ENCODE assay signal across 27 cellular contexts in the genomic region with DNA sequence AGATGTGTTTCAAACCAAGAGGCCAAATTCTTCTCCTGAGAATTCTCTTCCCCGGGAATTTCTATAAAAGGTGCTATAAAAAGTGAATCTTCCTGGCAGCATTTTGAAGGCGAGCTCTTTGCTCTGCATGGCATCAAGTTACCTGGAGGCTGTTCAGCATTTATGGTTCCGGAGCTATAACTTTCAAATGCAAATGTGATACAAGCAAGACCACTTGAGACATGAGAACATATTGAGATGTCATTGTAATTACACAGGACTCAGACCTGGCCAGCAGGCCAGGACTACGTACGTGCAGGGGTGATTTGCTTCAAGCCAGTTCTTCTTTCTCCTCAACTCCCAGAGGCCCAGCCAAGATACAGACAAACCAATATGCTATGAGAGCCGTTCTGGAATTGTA.
DNase-seq lines count a peak whose midpoint lies in the region; ATAC-seq and TF ChIP-seq lines count a peak whose summit lies in the region.
"Had no signal": no experiment of that assay in that cellular context is flagged by ENCODE, and none has a peak within 500 bp of the region (broad histone marks: within the 10 kb centered on the region; RNA-seq: fewer than 3 reads in every experiment).

No MANE protein-coding gene starts in this region.

- WGBS in hepatocyte (ENCODE audit: low lambda C conversion rate, missing lambda C conversion rate) = 57% methylated on average over 6 of the region's 6 CpGs

- H3K79me2 ChIP-seq in hepatocyte = no peaks in the 10 kb centered on the region

- H3K36me3 Mint-ChIP-seq in activated T-helper 2 cell treated with anti-CD3 and anti-CD28 coated beads, Interferon-gamma antibody, Interleukin-2, Interleukin-4, amounts not matched to agents 10 μg/mL and 5 μg/mL and 100 μg/mL, durations not matched to agents 14 hours and 24 hours and 36 hours (ENCODE audit: low read depth) = no peaks in the 10 kb centered on the region

- no peak overlapping the region for H3K4me2 ChIP-seq in hepatocyte

- no peaks in the 10 kb centered on the region for H3K4me1 Mint-ChIP-seq in activated T-helper 2 cell treated with anti-CD3 and anti-CD28 coated beads, Interferon-gamma antibody, Interleukin-2, Interleukin-4, amounts not matched to agents 10 μg/mL and 5 μg/mL and 100 μg/mL, durations not matched to agents 14 hours and 24 hours and 36 hours (ENCODE audit: low read depth)
- H3K4me1 Mint-ChIP-seq: activated CD4-positive, alpha-beta T cell treated with anti-CD3 and anti-CD28 coated beads, Interleukin-2, amount 10 ng/mL, durations not matched to agents 24 days and 14 days; central memory CD8-positive, alpha-beta T cell had no signal

- TF ChIP-seq CTCF in hepatocyte (IDR thresholded peaks at IDR 0.05; ENCODE audit: poor library complexity) = no peak

- H3K36me3 ChIP-seq in hepatocyte (replicated peaks; ENCODE audit: insufficient read depth, low read depth) = no peaks in the 10 kb centered on the region
- H3K36me3 ChIP-seq: BE2C, esophagus squamous epithelium, pancreas, right atrium auricular region, stomach, thyroid gland had no signal

- H3K27ac ChIP-seq in hepatocyte = peak overlapping the region; percentile 35
- H3K27ac ChIP-seq: esophagus squamous epithelium, pancreas, right atrium auricular region, stomach, thyroid gland had no signal

- no peaks in the 10 kb centered on the region for H3K9me3 ChIP-seq in hepatocyte (ENCODE audit: low read depth)
- H3K9me3 ChIP-seq: BE2C, esophagus squamous epithelium, pancreas, right atrium auricular region, stomach, thyroid gland had no signal

- H3K9me3 Mint-ChIP-seq in activated T-helper 2 cell treated with anti-CD3 and anti-CD28 coated beads, Interferon-gamma antibody, Interleukin-2, Interleukin-4, amounts not matched to agents 10 μg/mL and 5 μg/mL and 100 μg/mL, durations not matched to agents 14 hours and 24 hours and 36 hours = peaks cover 9% of the 10 kb centered on the region
- H3K9me3 Mint-ChIP-seq: activated T-cell treated with anti-CD3 and anti-CD28 coated beads, Interleukin-2, amount 50 U/mL, for 4 hours had no signal

- H3K27me3 Mint-ChIP-seq in activated T-helper 2 cell treated with anti-CD3 and anti-CD28 coated beads, Interferon-gamma antibody, Interleukin-2, Interleukin-4, amounts not matched to agents 10 μg/mL and 5 μg/mL and 100 μg/mL, durations not matched to agents 14 hours and 24 hours and 36 hours (ENCODE audit: low read depth) = no peaks in the 10 kb centered on the region
- H3K27me3 Mint-ChIP-seq: activated CD4-positive, alpha-beta T cell treated with anti-CD3 and anti-CD28 coated beads, Interleukin-2, amount 10 ng/mL, durations not matched to agents 24 days and 14 days; central memory CD8-positive, alpha-beta T cell had no signal

- no peaks in the 10 kb centered on the region for H4K20me1 ChIP-seq in hepatocyte (ENCODE audit: insufficient read depth, poor library complexity, severe bottlenecking)

- no peaks in the 10 kb centered on the region for H3K27me3 ChIP-seq in hepatocyte
- H3K27me3 ChIP-seq: BE2C, esophagus squamous epithelium, pancreas, right atrium auricular region, stomach, thyroid gland had no signal

- no peaks in the 10 kb centered on the region for H3K9me2 ChIP-seq in hepatocyte (replicated peaks; ENCODE audit: insufficient read depth)

- H3K4me1 ChIP-seq in hepatocyte (ENCODE audit: insufficient read depth) = no peaks in the 10 kb centered on the region
- H3K4me1 ChIP-seq: BE2C, esophagus squamous epithelium, pancreas, right atrium auricular region, stomach, thyroid gland had no signal

- H3K27ac Mint-ChIP-seq in activated T-helper 2 cell treated with anti-CD3 and anti-CD28 coated beads, Interferon-gamma antibody, Interleukin-2, Interleukin-4, amounts not matched to agents 10 μg/mL and 5 μg/mL and 100 μg/mL, durations not matched to agents 14 hours and 24 hours and 36 hours = no peak overlapping the region
- H3K27ac Mint-ChIP-seq: activated CD4-positive, alpha-beta T cell treated with anti-CD3 and anti-CD28 coated beads, Interleukin-2, amount 10 ng/mL, durations not matched to agents 24 days and 14 days had no signal

- no peak overlapping the region for H2AFZ ChIP-seq in hepatocyte

- no peak for ATAC-seq in GM18867 (IDR thresholded peaks at IDR 0.05; ENCODE audit: unreplicated experiment)
- ATAC-seq: activated T-cell treated with anti-CD3 and anti-CD28 coated beads, Interleukin-2, amount 50 U/mL, for 4 hours; GM12878; pancreas had no signal

- H3K4me3 Mint-ChIP-seq in activated T-helper 2 cell treated with anti-CD3 and anti-CD28 coated beads, Interferon-gamma antibody, Interleukin-2, Interleukin-4, amounts not matched to agents 10 μg/mL and 5 μg/mL and 100 μg/mL, durations not matched to agents 14 hours and 24 hours and 36 hours (ENCODE audit: low read depth) = no peak overlapping the region
- H3K4me3 Mint-ChIP-seq: activated CD4-positive, alpha-beta T cell treated with anti-CD3 and anti-CD28 coated beads, Interleukin-2, amount 10 ng/mL, durations not matched to agents 24 days and 14 days; activated T-cell treated with anti-CD3 and anti-CD28 coated beads, Interleukin-2, amount 50 U/mL, for 4 hours; central memory CD8-positive, alpha-beta T cell had no signal

- intact Hi-C loops in activated T-helper 2 cell treated with anti-CD3 and anti-CD28 coated beads, Interferon-gamma antibody, Interleukin-2, Interleukin-4, amounts not matched to agents 10 μg/mL and 5 μg/mL and 100 μg/mL, durations not matched to agents 14 hours and 24 hours and 36 hours (cut with micrococcal nuclease) = no loop called here

- no peak overlapping the region for H3K4me3 ChIP-seq in hepatocyte
- H3K4me3 ChIP-seq: esophagus squamous epithelium, GM12878, pancreas, right atrium auricular region, stomach, thyroid gland had no signal

- DNase-seq in DMS153 treated with DMSO at 0.1 percent for 48 hours (lab: John Stamatoyannopoulos, UW; ENCODE audit: unreplicated experiment) (peak; percentile 27), NCI-H187 (lab: John Stamatoyannopoulos, UW) (peak; percentile 26 to 56), NCI-H510A treated with DMSO at 0.1 percent for 48 hours (lab: John Stamatoyannopoulos, UW) (peak; percentile 80), hepatocyte (ENCODE audit: low spot score) (peak; percentile 28), NCI-H2227 (lab: John Stamatoyannopoulos, UW; ENCODE audit: unreplicated experiment) (no peak)
- DNase-seq in activated T-helper 2 cell treated with anti-CD3 and anti-CD28 coated beads, Interferon-gamma antibody, Interleukin-2, Interleukin-4, amounts not matched to agents 10 μg/mL and 5 μg/mL and 100 μg/mL, durations not matched to agents 14 hours and 24 hours and 36 hours (ENCODE audit: low spot score) = no peak
- DNase-seq: ACHN; activated CD4-positive, alpha-beta T cell treated with anti-CD3 and anti-CD28 coated beads, Interleukin-2, amount 10 ng/mL, durations not matched to agents 24 days and 14 days; activated naive CD4-positive, alpha-beta T cell; activated T-cell treated with anti-CD3 and anti-CD28 coated beads, Interleukin-2, amount 50 U/mL, for 4 hours; BE2C; dermis blood vessel endothelial cell; EL; esophagus squamous epithelium; foreskin melanocyte; NCI-H2227 treated with DMSO at 0.1 percent for 48 hours; pancreas; SIG-M5; stimulated activated CD4-positive, alpha-beta T cell treated with anti-CD3 and anti-CD28 coated beads, Interleukin-2, amount 100 ng/mL, for 24 hours; stomach; SW 1271; T-helper 9 cell; thyroid gland had no signal

Comparison
In these comparisons a context has a peak if more than half of its experiments do, and no peak if none do; other contexts are left out.
1. DNase-seq: peak in DMS153 treated with DMSO at 0.1 percent for 48 hours (single experiment), NCI-H187 (2 of 2), NCI-H510A treated with DMSO at 0.1 percent for 48 hours (single experiment) and hepatocyte (single experiment); none in activated T-helper 2 cell treated with anti-CD3 and anti-CD28 coated beads, Interferon-gamma antibody, Interleukin-2, Interleukin-4, amounts not matched to agents 10 μg/mL and 5 μg/mL and 100 μg/mL, durations not matched to agents 14 hours and 24 hours and 36 hours (single experiment) and NCI-H2227 (single experiment).